In genomic region chr3:28637742-28638141, GRCh38 we compare ENCODE assay signal across 21 cellular contexts.
DNase-seq lines count a peak whose midpoint lies in the region; ATAC-seq and TF ChIP-seq lines count a peak whose summit lies in the region.
"Had no signal": no experiment of that assay in that cellular context is flagged by ENCODE, and none has a peak within 500 bp of the region (broad histone marks: within the 10 kb centered on the region; RNA-seq: fewer than 3 reads in every experiment).

No MANE protein-coding gene starts in this region.

- no peaks in the 10 kb centered on the region for H3K27me3 ChIP-seq in gastrocnemius medialis

- ATAC-seq in GM18909 (IDR thresholded peaks at IDR 0.05; ENCODE audit: poor library complexity, unreplicated experiment) (peak; percentile 52), GM21528 (IDR thresholded peaks at IDR 0.05; ENCODE audit: low FRiP score, unreplicated experiment) (peak; percentile 66), HG03354 (IDR thresholded peaks at IDR 0.05; ENCODE audit: poor library complexity, severe bottlenecking, unreplicated experiment) (peak; percentile 60), gastrocnemius medialis (peak; percentile 76 to 81), GM21576 (IDR thresholded peaks at IDR 0.05; ENCODE audit: unreplicated experiment) (no peak)
- ATAC-seq: A549 had no signal

- no peak for TF ChIP-seq CTCF in gastrocnemius medialis (IDR thresholded peaks at IDR 0.05 in 4 of 5, conservative IDR thresholded peaks at IDR 0.05 in 1 of 5)

- H3K4me1 ChIP-seq in gastrocnemius medialis: peaks cover 7 to 23% of the 10 kb centered on the region in 2 donors
- H3K4me1 ChIP-seq: A549 had no signal

- no peaks in the 10 kb centered on the region for H3K36me3 ChIP-seq in gastrocnemius medialis

- H3K9me3 ChIP-seq in gastrocnemius medialis: no peaks in the 10 kb centered on the region
- H3K9me3 ChIP-seq: A549 had no signal

- TF ChIP-seq POLR2A in gastrocnemius medialis (IDR thresholded peaks at IDR 0.05): no peak

- intact Hi-C loops in gastrocnemius medialis (cut with DNase I; ENCODE audit: low total_unique reads): no loop called here

- H3K4me3 ChIP-seq in gastrocnemius medialis: no peak overlapping the region
- H3K4me3 ChIP-seq: A549, PC-9 had no signal

- in situ Hi-C loops in gastrocnemius medialis (cut with MboI; ENCODE audit: low sequenced_read_pairs in 4 of 4): no loop called here

- DNase-seq in gastrocnemius medialis (no peak), NCI-H1417 treated with DMSO at 0.1 percent for 48 hours (lab: John Stamatoyannopoulos, UW) (no peak), hypothalamus (lab: John Stamatoyannopoulos, UW) (no peak)
- DNase-seq: CD4-positive, alpha-beta memory T cell; DMS153; GDM1; Kasumi-1; MM.1S; NCI-H1092 treated with DMSO at 0.1 percent for 48 hours; NCI-H1694 treated with DMSO at 0.1 percent for 48 hours; NCI-H226; NCI-H524; NCI-H82; PC-9; T-helper 1 cell had no signal

- H3K27ac ChIP-seq in gastrocnemius medialis: peak overlapping the region in 3 of 4 donors; percentile 4 to 70 (median 39)
- H3K27ac ChIP-seq: A549, PC-9, RWPE1 had no signal
